1 cellular context compared by ENCODE assay signal in the genomic region with DNA sequence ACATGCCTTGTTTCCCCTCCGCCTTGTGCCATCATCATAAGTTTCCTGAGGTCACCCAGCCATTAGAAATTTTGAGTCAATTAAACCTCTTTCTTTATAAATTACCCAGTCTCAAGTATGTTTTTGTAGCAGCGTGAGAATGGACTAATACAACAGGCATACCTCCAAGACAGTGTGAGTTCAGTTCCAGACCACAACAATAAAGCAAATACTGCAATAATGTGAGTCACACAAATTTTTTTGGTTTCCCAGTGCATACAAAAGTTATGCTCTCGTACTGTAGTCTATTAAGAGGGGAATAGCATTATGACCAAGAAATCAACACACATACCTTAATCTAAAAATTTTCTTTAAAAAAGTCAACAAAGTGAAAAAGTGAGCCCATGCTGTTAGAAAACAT.
TF ChIP-seq lines count a peak whose summit lies in the region.

No MANE protein-coding gene starts in this region.

TF ChIP-seq in HCT116, 20 proteins besides CTCF, POLR2A, EP300 and RAD21 (continued from another document):
- TF ChIP-seq ATF3 (IDR thresholded peaks at IDR 0.05) (no peak), EZH2phosphoT487 (IDR thresholded peaks at IDR 0.05; ENCODE audit: borderline replicate concordance) (no peak), CEBPB (IDR thresholded peaks at IDR 0.05; ENCODE audit: low read depth) (no peak), ELF1 (IDR thresholded peaks at IDR 0.05; ENCODE audit: borderline replicate concordance, low read depth) (no peak), CBX3 (IDR thresholded peaks at IDR 0.05; ENCODE audit: low read depth) (no peak), SP1 (IDR thresholded peaks at IDR 0.05; ENCODE audit: low read depth) (no peak), YY1 (IDR thresholded peaks at IDR 0.05; ENCODE audit: extremely low read depth, insufficient replicate concordance, low read depth, low read length) (no peak), TCF7L2 (IDR thresholded peaks at IDR 0.05; ENCODE audit: borderline replicate concordance, extremely low read depth, insufficient read depth, insufficient read length) (no peak), EGR1 (IDR thresholded peaks at IDR 0.05; ENCODE audit: low read depth) (no peak), ZNF274 (IDR thresholded peaks at IDR 0.05; ENCODE audit: low read depth, low read length) (no peak)
- TF ChIP-seq, protein P1, sequence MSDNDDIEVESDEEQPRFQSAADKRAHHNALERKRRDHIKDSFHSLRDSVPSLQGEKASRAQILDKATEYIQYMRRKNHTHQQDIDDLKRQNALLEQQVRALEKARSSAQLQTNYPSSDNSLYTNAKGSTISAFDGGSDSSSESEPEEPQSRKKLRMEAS (IDR thresholded peaks at IDR 0.05) = no peak
